In genomic region chr5:176536902-176537607, GRCh38 we compare ENCODE assay signal across 8 cellular contexts. TPM values are rescaled to one million over a fixed set of nuclear protein-coding genes. Genes with fewer than 3 reads are reported as not detected.
A peak's percentile ranks its signal among the peaks of the same experiment; 100 is the strongest.
DNase-seq lines count a peak whose midpoint lies in the region; ATAC-seq, FAIRE-seq and TF ChIP-seq lines count a peak whose summit lies in the region.

RNF44 (minus strand) TSS chr5:176537402; CDS start chr5:176532472, 4,930 bp downstream.

- peaks cover 53% of the 10 kb centered on the region for H3K4me1 ChIP-seq in mammary epithelial cell (ENCODE audit: insufficient read depth, low read length)
- H3K4me1 ChIP-seq in small intestine (ENCODE audit: control insufficient read depth in 2 of 2, insufficient read depth in 1 of 2, low read depth in 1 of 2, low read length in 1 of 2), result peaks cover 11 to 18% of the 10 kb centered on the region in 2 donors

- CTCF ChIA-PET in mammary epithelial cell (lab: Charles Lee; ENCODE audit: low non-redundant PET), result interaction anchor here (0.6 to 1.3 kb wide), 2 partner anchors 74 to 89 kb away, joined by 4 to 7 read pairs; partner anchors contain the start of gene FAF2

- dilution Hi-C loops in mammary epithelial cell (cut with HindIII; ENCODE audit: low sequenced_read_pairs), result no loop called here

- H3K4me3 ChIP-seq in WI38 (ENCODE audit: low read depth, low read length) (peak within 1 kb of the TSS; percentile 94), mammary epithelial cell (replicated peaks in 1 of 3; ENCODE audit: insufficient read depth in 1 of 3, low read depth in 2 of 3, low read length in 3 of 3) (peak within 1 kb of the TSS; percentile 67 to 88 (median 68)), small intestine (ENCODE audit: low read depth in 1 of 2, low read length in 2 of 2) (peak within 1 kb of the TSS; percentile 38 to 84)

- peaks cover 44% of the 10 kb centered on the region for H3K79me2 ChIP-seq in mammary epithelial cell (ENCODE audit: insufficient read depth, low read length)

- peak within 1 kb of the TSS; percentile 94 for H3K4me2 ChIP-seq in mammary epithelial cell (ENCODE audit: insufficient read depth, low read depth, low read length)

- DNase-seq in AG08395 (ENCODE audit: low spot score), result peak; percentile 97
- DNase-seq in NCI-H2227 treated with DMSO at 0.1 percent for 48 hours (lab: John Stamatoyannopoulos, UW), result peak; percentile 89
- peak; percentile 95 for DNase-seq in mammary epithelial cell
- peak; percentile 97 for DNase-seq in iPS-NIHi7 (ENCODE audit: extremely low spot score)
- peak; percentile 97 for DNase-seq in small intestine

- no peaks in the 10 kb centered on the region for H3K27me3 ChIP-seq in mammary epithelial cell (ENCODE audit: insufficient read depth, low read length)
- no peaks in the 10 kb centered on the region for H3K27me3 ChIP-seq in small intestine (ENCODE audit: control insufficient read depth in 2 of 2, insufficient read depth in 2 of 2, low read length in 2 of 2)

- FAIRE-seq in small intestine (lab: Jason Lieb, UNC), result no peak

- TF ChIP-seq CTCF in WI38 (IDR thresholded peaks at IDR 0.05; ENCODE audit: low read depth, low read length), result no peak
- no peak for TF ChIP-seq CTCF in mammary epithelial cell (conservative IDR thresholded peaks at IDR 0.05 in 1 of 2, IDR thresholded peaks at IDR 0.05 in 1 of 2; ENCODE audit: extremely low read depth in 1 of 2, insufficient read depth in 1 of 2, low read depth in 1 of 2, low read length in 2 of 2)

- H2AFZ ChIP-seq in mammary epithelial cell (ENCODE audit: low read depth, low read length), result peak within 1 kb of the TSS; percentile 99

- no peaks in the 10 kb centered on the region for H4K20me1 ChIP-seq in mammary epithelial cell (ENCODE audit: insufficient read depth, low read length)

- BruUV-seq in mammary epithelial cell (replicated peaks; lab: Mats Ljungman, UMichigan), result TSS peak; percentile 5

- in situ Hi-C loops in mammary epithelial cell (cut with MboI; ENCODE audit: low sequenced_read_pairs in 2 of 2), result no loop called here

- 5% methylated on average over 4 of the region's 65 CpGs for WGBS in mammary epithelial cell (ENCODE audit: low coverage, missing lambda C conversion rate)
- 0 to 1% (median 0%) methylated on average over 54 to 65 of the region's 65 CpGs for WGBS in small intestine, 3 donors

- intact Hi-C loops in mammary epithelial cell (cut with micrococcal nuclease), result loop anchor here (1.0 to 2.0 kb wide), 6 partner anchors 16 to 149 kb away; partner anchors contain the start of genes CLTB, FAF2, HIGD2A and NOP16

- H3K36me3 ChIP-seq in mammary epithelial cell (ENCODE audit: insufficient read depth, low read length), result no peaks in the 10 kb centered on the region
- H3K36me3 ChIP-seq in small intestine (ENCODE audit: control insufficient read depth in 2 of 2, insufficient read depth in 2 of 2, low read length in 2 of 2), result peaks cover 0 to under 1% of the 10 kb centered on the region in 2 donors

- peak within 1 kb of the TSS; percentile 87 for H3K9ac ChIP-seq in mammary epithelial cell (ENCODE audit: insufficient read depth, low read length)

- ATAC-seq in GM18909 (IDR thresholded peaks at IDR 0.05; ENCODE audit: poor library complexity, unreplicated experiment), result peak; percentile 56
- peak; percentile 56 for ATAC-seq in HG03175 (IDR thresholded peaks at IDR 0.05; ENCODE audit: unreplicated experiment)

- H3K9me3 ChIP-seq in mammary epithelial cell (replicated peaks; ENCODE audit: insufficient read depth, low read length) (no peaks in the 10 kb centered on the region), small intestine (ENCODE audit: control insufficient read depth, low read depth) (no peaks in the 10 kb centered on the region)

- H3K27ac ChIP-seq in mammary epithelial cell (ENCODE audit: insufficient read depth, low read depth, low read length) (peak within 1 kb of the TSS; percentile 91), small intestine (ENCODE audit: low read depth in 1 of 2, low read length in 1 of 2) (peak within 1 kb of the TSS; percentile 93 to 94)

RNA-seq across cellular contexts. Expression of gene RNF44, which starts in this region (rescaled TPM):
- 10 to 100 TPM in 1 of 2 donors, 1 to 10 TPM in 1; 5.5 to 29.1 TPM for total RNA-seq in mammary epithelial cell
- polyA plus RNA-seq in mammary epithelial cell (7.9 TPM), small intestine (10 to 100 TPM; 13.5 to 27.0 (median 14.5) TPM)
- 10.3 TPM for polyA minus RNA-seq in mammary epithelial cell

Comparison
In these comparisons a context has a peak if more than half of its experiments do, and no peak if none do; other contexts are left out.
1. Peak in every context shown above with its lines: DNase-seq, ATAC-seq, H3K4me3 ChIP-seq and H3K27ac ChIP-seq.